In the genomic region with DNA sequence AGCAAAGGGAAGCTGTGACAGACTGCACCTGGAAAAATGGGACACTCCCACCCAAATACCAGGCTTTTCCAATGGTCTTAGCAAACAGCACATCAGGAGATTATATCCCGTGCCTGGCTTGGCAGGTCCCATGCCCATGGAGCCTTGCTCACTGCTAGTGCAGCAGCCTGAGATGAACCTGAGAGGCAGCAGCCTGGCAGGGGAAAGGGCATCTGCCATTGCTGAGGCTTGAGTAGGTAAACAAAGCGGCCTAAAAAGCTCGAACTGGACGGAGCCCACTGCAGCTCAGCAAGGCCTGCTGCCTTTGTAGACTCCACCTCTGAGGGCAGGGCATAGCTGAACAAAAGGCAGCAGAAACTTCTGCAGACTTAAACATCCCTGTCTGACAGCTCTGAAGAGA, we compare ENCODE assay signal across 3 cellular contexts. TPM values are rescaled to one million over a fixed set of nuclear protein-coding genes. Genes with fewer than 3 reads are reported as not detected.
"Had no signal": no experiment of that assay in that cellular context is flagged by ENCODE, and none has a peak within 500 bp of the region (broad histone marks: within the 10 kb centered on the region; RNA-seq: fewer than 3 reads in every experiment).

No MANE protein-coding gene starts in this region.

RNA-seq across cellular contexts. Expression of a gene that starts 18.9 kb away (rescaled TPM):
- total RNA-seq: smooth muscle cell had no signal
- polyA plus RNA-seq: naive thymus-derived CD4-positive, alpha-beta T cell; naive thymus-derived CD8-positive, alpha-beta T cell; smooth muscle cell had no signal
